ENCODE assay signal across 2 cellular contexts in genomic region chr3:177740270-177740669, GRCh38.
TF ChIP-seq lines count a peak whose summit lies in the region.

No MANE protein-coding gene starts in this region.

TF ChIP-seq in IMR-90, 13 proteins besides CTCF, POLR2A, EP300 and RAD21:
- no peak for TF ChIP-seq MAZ (IDR thresholded peaks at IDR 0.05; ENCODE audit: borderline replicate concordance, low read depth, low read length)

TF ChIP-seq in WTC11, 78 proteins besides CTCF, POLR2A, EP300 and RAD21:
- TF ChIP-seq SP1 (CRISPR knock-in tag; conservative IDR thresholded peaks at IDR 0.05) (no peak), NFATC4 (CRISPR knock-in tag; IDR thresholded peaks at IDR 0.05) (no peak), CREB1 (CRISPR knock-in tag; IDR thresholded peaks at IDR 0.05) (no peak), ZNF263 (CRISPR knock-in tag; IDR thresholded peaks at IDR 0.05; ENCODE audit: low read depth) (no peak), ZNF671 (CRISPR knock-in tag; IDR thresholded peaks at IDR 0.05) (no peak), ETV6 (CRISPR knock-in tag; IDR thresholded peaks at IDR 0.05) (no peak), ZNF532 (CRISPR knock-in tag; IDR thresholded peaks at IDR 0.05; ENCODE audit: borderline replicate concordance) (no peak), TEAD1 (CRISPR knock-in tag; IDR thresholded peaks at IDR 0.05) (no peak), GRHL2 (CRISPR knock-in tag; IDR thresholded peaks at IDR 0.05; ENCODE audit: insufficient replicate concordance, severe bottlenecking) (no peak)
- TF ChIP-seq, protein P1, sequence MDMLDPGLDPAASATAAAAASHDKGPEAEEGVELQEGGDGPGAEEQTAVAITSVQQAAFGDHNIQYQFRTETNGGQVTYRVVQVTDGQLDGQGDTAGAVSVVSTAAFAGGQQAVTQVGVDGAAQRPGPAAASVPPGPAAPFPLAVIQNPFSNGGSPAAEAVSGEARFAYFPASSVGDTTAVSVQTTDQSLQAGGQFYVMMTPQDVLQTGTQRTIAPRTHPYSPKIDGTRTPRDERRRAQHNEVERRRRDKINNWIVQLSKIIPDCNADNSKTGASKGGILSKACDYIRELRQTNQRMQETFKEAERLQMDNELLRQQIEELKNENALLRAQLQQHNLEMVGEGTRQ (CRISPR knock-in tag; IDR thresholded peaks at IDR 0.05), result no peak
